Comparison of ENCODE assay signal across 8 cellular contexts in genomic region chr16:74607310-74607966, GRCh38. TPM values are rescaled to one million over a fixed set of nuclear protein-coding genes. Genes with fewer than 3 reads are reported as not detected.
DNase-seq lines count a peak whose midpoint lies in the region; ATAC-seq and TF ChIP-seq lines count a peak whose summit lies in the region.

No MANE protein-coding gene starts in this region.

- no peaks in the 10 kb centered on the region for H3K27me3 Mint-ChIP-seq in WTC11 (ENCODE audit: low read depth)

- peaks cover 15% of the 10 kb centered on the region; the same call in 1 of the 2 replicates for H3K4me1 ChIP-seq in iPS-20b (ENCODE audit: insufficient read depth, low read length)

- POLR2A ChIA-PET in WTC11 (lab: Charles Lee), result interaction anchor here (1.2 to 2.2 kb wide), 4 partner anchors 15 to 59 kb away, joined by 3 to 8 read pairs (median 4); partner anchors contain the start of gene RFWD3

- H3K4me3 ChIP-seq in iPS-20b (ENCODE audit: low read length), result peak overlapping the region; percentile 95

- H3K4me1 Mint-ChIP-seq in WTC11, result peaks cover 41% of the 10 kb centered on the region

- CTCF ChIA-PET in WTC11 (lab: Charles Lee), result interaction anchor here (0.5 to 1.0 kb wide), 4 partner anchors 15 to 256 kb away, joined by 3 to 4 read pairs (median 3); no protein-coding TSS in a partner anchor

- peak; percentile 61 for DNase-seq in activated effector memory CD4-positive, alpha-beta T cell treated with anti-CD3 and anti-CD28 coated beads, Interleukin-2, amount 50 U/mL, for 16 hours
- no peak for DNase-seq in activated effector memory CD4-positive, alpha-beta T cell treated with Interleukin-2 at 50 U/mL for 16 hours
- no peak for DNase-seq in WTC11 (ENCODE audit: low spot score)
- no peak for DNase-seq in substantia nigra (lab: John Stamatoyannopoulos, UW)
- DNase-seq in cerebellar nuclear complex (lab: John Stamatoyannopoulos, UW), result no peak

- no peaks in the 10 kb centered on the region for H3K27me3 ChIP-seq in iPS-20b (ENCODE audit: insufficient read depth, low read length)

- H3K27ac ChIP-seq in iPS-20b (ENCODE audit: low read length) (peak overlapping the region; percentile 27), substantia nigra (ENCODE audit: low read depth, low read length, poor library complexity, severe bottlenecking) (peak overlapping the region; percentile 93)

- peaks cover 3% of the 10 kb centered on the region; the same call in 1 of the 2 replicates for H3K36me3 Mint-ChIP-seq in WTC11

- no peaks in the 10 kb centered on the region for H3K36me3 ChIP-seq in iPS-20b (ENCODE audit: insufficient read depth, low read depth, low read length)

- peak overlapping the region; percentile 94 for H3K9ac ChIP-seq in iPS-20b (ENCODE audit: low read depth, low read length)

- peak overlapping the region; percentile 96 for H3K27ac Mint-ChIP-seq in WTC11

- TF ChIP-seq CTCF in WTC11 (IDR thresholded peaks at IDR 0.05), result no peak

- ATAC-seq in HG02943 (IDR thresholded peaks at IDR 0.05; ENCODE audit: low read depth, unreplicated experiment), result peak; percentile 31
- no peak; the same call in 1 of the 2 replicates for ATAC-seq in WTC11
- no peak for ATAC-seq in HG03196 (IDR thresholded peaks at IDR 0.05; ENCODE audit: unreplicated experiment)

- H3K9me3 Mint-ChIP-seq in WTC11, result no peaks in the 10 kb centered on the region

- peak overlapping the region; percentile 86 for H3K4me3 Mint-ChIP-seq in WTC11

- no peaks in the 10 kb centered on the region for H3K9me3 ChIP-seq in iPS-20b (ENCODE audit: insufficient read depth, low read depth, low read length)

TF ChIP-seq in WTC11, 78 proteins besides CTCF, POLR2A, EP300 and RAD21 (continues in another document):
- TF ChIP-seq AFF4 (CRISPR knock-in tag; IDR thresholded peaks at IDR 0.05; ENCODE audit: borderline replicate concordance) (no peak), RELA (CRISPR knock-in tag; IDR thresholded peaks at IDR 0.05; ENCODE audit: borderline replicate concordance) (no peak), E2F5 (CRISPR knock-in tag; IDR thresholded peaks at IDR 0.05) (no peak), STAT6 (CRISPR knock-in tag; conservative IDR thresholded peaks at IDR 0.05; ENCODE audit: low read depth) (no peak), ZSCAN18 (CRISPR knock-in tag; IDR thresholded peaks at IDR 0.05) (no peak), FOXP1 (CRISPR knock-in tag; IDR thresholded peaks at IDR 0.05; ENCODE audit: borderline replicate concordance) (no peak), FOXP4 (CRISPR knock-in tag; IDR thresholded peaks at IDR 0.05) (no peak)

RNA-seq across cellular contexts. Expression of gene GLG1, which starts 0.5 kb away (rescaled TPM):
- total RNA-seq in WTC11 (2021), result 156 to 179 TPM (median 171 TPM) in 3 replicates

RNA-seq across cellular contexts. Expression of gene RFWD3, which starts 59.2 kb away (rescaled TPM):
- total RNA-seq in WTC11 (2021), result 78.8 to 109 TPM (median 86.2 TPM) in 3 replicates
